26 cellular contexts compared by ENCODE assay signal in genomic region chr11:125663910-125664309, GRCh38. TPM values are rescaled to one million over a fixed set of nuclear protein-coding genes. Genes with fewer than 3 reads are reported as not detected.
DNase-seq lines count a peak whose midpoint lies in the region; ATAC-seq and TF ChIP-seq lines count a peak whose summit lies in the region.
"Had no signal": no experiment of that assay in that cellular context is flagged by ENCODE, and none has a peak within 500 bp of the region (broad histone marks: within the 10 kb centered on the region; RNA-seq: fewer than 3 reads in every experiment).

No MANE protein-coding gene starts in this region.

- H3K36me3 Mint-ChIP-seq in activated CD8-positive, alpha-beta T cell treated with anti-CD3 and anti-CD28 coated beads, Interleukin-2, amount 10 ng/mL, durations not matched to agents 7 days and 5 days (ENCODE audit: low read depth), result peaks cover 71% of the 10 kb centered on the region
- peaks cover 68% of the 10 kb centered on the region for H3K36me3 Mint-ChIP-seq in activated CD8-positive, alpha-beta T cell treated with anti-CD3 and anti-CD28 coated beads for 36 hours (ENCODE audit: low read depth)

- H3K9me3 Mint-ChIP-seq in activated CD8-positive, alpha-beta T cell treated with anti-CD3 and anti-CD28 coated beads, Interleukin-2, amount 10 ng/mL, durations not matched to agents 7 days and 5 days (ENCODE audit: insufficient read depth), result peaks cover 11% of the 10 kb centered on the region
- peaks cover 4% of the 10 kb centered on the region for H3K9me3 Mint-ChIP-seq in activated CD8-positive, alpha-beta T cell treated with anti-CD3 and anti-CD28 coated beads for 36 hours

- no peak for DNase-seq in activated CD8-positive, alpha-beta T cell treated with anti-CD3 and anti-CD28 coated beads, Interleukin-2, amount 10 ng/mL, durations not matched to agents 7 days and 5 days
- no peak for DNase-seq in activated CD8-positive, alpha-beta T cell treated with anti-CD3 and anti-CD28 coated beads for 36 hours
- peak; percentile 18 for DNase-seq in ELR (ENCODE audit: low read depth)
- peak; percentile 32 for DNase-seq in RPMI7951 (ENCODE audit: low read depth)
- DNase-seq in amniotic epithelial cell (ENCODE audit: low read depth), result peak; percentile 54
- no peak for DNase-seq in NCI-H524 (lab: John Stamatoyannopoulos, UW)
- DNase-seq in NCI-H187 treated with DMSO at 0.1 percent for 48 hours (lab: John Stamatoyannopoulos, UW), result no peak
- DNase-seq: DMS153, Karpas-422, MG63, NCI-H1105 treated with DMSO at 0.1 percent for 48 hours, NCI-H146, NCI-H2029, NCI-H446, NCI-H526, NCI-H82, PC-9, Right ventricle myocardium superior, RPMI8226 had no signal

- peaks cover 14% of the 10 kb centered on the region for H3K4me1 Mint-ChIP-seq in activated CD8-positive, alpha-beta T cell treated with anti-CD3 and anti-CD28 coated beads, Interleukin-2, amount 10 ng/mL, durations not matched to agents 7 days and 5 days (ENCODE audit: low read depth)
- H3K4me1 Mint-ChIP-seq in activated CD8-positive, alpha-beta T cell treated with anti-CD3 and anti-CD28 coated beads for 36 hours (ENCODE audit: low read depth), result peaks cover 8% of the 10 kb centered on the region

- H3K27ac Mint-ChIP-seq in activated CD8-positive, alpha-beta T cell treated with anti-CD3 and anti-CD28 coated beads, Interleukin-2, amount 10 ng/mL, durations not matched to agents 7 days and 5 days, result no peak overlapping the region
- no peak overlapping the region for H3K27ac Mint-ChIP-seq in activated CD8-positive, alpha-beta T cell treated with anti-CD3 and anti-CD28 coated beads for 36 hours

- no peaks in the 10 kb centered on the region for H3K27me3 Mint-ChIP-seq in activated CD8-positive, alpha-beta T cell treated with anti-CD3 and anti-CD28 coated beads, Interleukin-2, amount 10 ng/mL, durations not matched to agents 7 days and 5 days (ENCODE audit: low read depth)
- H3K27me3 Mint-ChIP-seq in activated CD8-positive, alpha-beta T cell treated with anti-CD3 and anti-CD28 coated beads for 36 hours, result no peaks in the 10 kb centered on the region

- intact Hi-C loops in activated CD8-positive, alpha-beta T cell treated with anti-CD3 and anti-CD28 coated beads for 36 hours (cut with micrococcal nuclease), result no loop called here

- CTCF ChIA-PET in activated CD8-positive, alpha-beta T cell treated with anti-CD3 and anti-CD28 coated beads, Interleukin-2, amount 10 ng/mL, durations not matched to agents 7 days and 5 days (lab: Charles Lee), result no interaction called here
- CTCF ChIA-PET in activated CD8-positive, alpha-beta T cell treated with anti-CD3 and anti-CD28 coated beads for 36 hours (lab: Charles Lee), result no interaction called here

- no peak overlapping the region for H3K4me3 Mint-ChIP-seq in activated CD8-positive, alpha-beta T cell treated with anti-CD3 and anti-CD28 coated beads, Interleukin-2, amount 10 ng/mL, durations not matched to agents 7 days and 5 days
- no peak overlapping the region for H3K4me3 Mint-ChIP-seq in activated CD8-positive, alpha-beta T cell treated with anti-CD3 and anti-CD28 coated beads for 36 hours

- POLR2A ChIA-PET in activated CD8-positive, alpha-beta T cell treated with anti-CD3 and anti-CD28 coated beads, Interleukin-2, amount 10 ng/mL, durations not matched to agents 7 days and 5 days (lab: Charles Lee), result no interaction called here
- POLR2A ChIA-PET in activated CD8-positive, alpha-beta T cell treated with anti-CD3 and anti-CD28 coated beads for 36 hours (lab: Charles Lee), result no interaction called here

- ATAC-seq in activated CD8-positive, alpha-beta T cell treated with anti-CD3 and anti-CD28 coated beads, Interleukin-2, amount 10 ng/mL, durations not matched to agents 7 days and 5 days, result peak; percentile 36
- ATAC-seq in activated CD8-positive, alpha-beta T cell treated with anti-CD3 and anti-CD28 coated beads for 36 hours, result no peak
- no peak for ATAC-seq in GM19452 (IDR thresholded peaks at IDR 0.05; ENCODE audit: unreplicated experiment)
- ATAC-seq: GM12878, HCT116 had no signal

- no peak for TF ChIP-seq CTCF in activated CD8-positive, alpha-beta T cell treated with anti-CD3 and anti-CD28 coated beads for 36 hours (IDR thresholded peaks at IDR 0.05)

RNA-seq across cellular contexts. Expression of gene ACRV1, which starts 16.7 kb away (rescaled TPM):
- not detected for total RNA-seq in activated CD8-positive, alpha-beta T cell treated with anti-CD3 and anti-CD28 coated beads, Interleukin-2, amount 10 ng/mL, durations not matched to agents 7 days and 5 days
- not detected for total RNA-seq in activated CD8-positive, alpha-beta T cell treated with anti-CD3 and anti-CD28 coated beads for 36 hours
- total RNA-seq in RPMI7951 (2014; rRNA removed; shearing (Covaris generic)), result 0.59 TPM in 1 of 2 replicates, not detected in the other
- total RNA-seq: A172, Daoy, H4, PC-9, Right ventricle myocardium superior, SJSA1 had no signal

RNA-seq across cellular contexts. Expression of gene CHEK1, which starts 38.9 kb away (rescaled TPM):
- 100 to 1,000 TPM; 102 to 106 TPM for total RNA-seq in activated CD8-positive, alpha-beta T cell treated with anti-CD3 and anti-CD28 coated beads, Interleukin-2, amount 10 ng/mL, durations not matched to agents 7 days and 5 days
- 100 to 1,000 TPM; 134 to 139 TPM for total RNA-seq in activated CD8-positive, alpha-beta T cell treated with anti-CD3 and anti-CD28 coated beads for 36 hours
- 70.8 and 82.9 TPM in 2 replicates for total RNA-seq in RPMI7951 (2014; rRNA removed; shearing (Covaris generic))

Comparison
In these comparisons a context has a peak if more than half of its experiments do, and no peak if none do; other contexts are left out.
1. DNase-seq: peak in ELR (single experiment), RPMI7951 (single experiment) and amniotic epithelial cell (single experiment); none in activated CD8-positive, alpha-beta T cell treated with anti-CD3 and anti-CD28 coated beads, Interleukin-2, amount 10 ng/mL, durations not matched to agents 7 days and 5 days (single experiment), activated CD8-positive, alpha-beta T cell treated with anti-CD3 and anti-CD28 coated beads for 36 hours (single experiment), NCI-H524 (0 of 2) and NCI-H187 treated with DMSO at 0.1 percent for 48 hours (single experiment).